Comparison of ENCODE assay signal across 15 cellular contexts in the genomic region with DNA sequence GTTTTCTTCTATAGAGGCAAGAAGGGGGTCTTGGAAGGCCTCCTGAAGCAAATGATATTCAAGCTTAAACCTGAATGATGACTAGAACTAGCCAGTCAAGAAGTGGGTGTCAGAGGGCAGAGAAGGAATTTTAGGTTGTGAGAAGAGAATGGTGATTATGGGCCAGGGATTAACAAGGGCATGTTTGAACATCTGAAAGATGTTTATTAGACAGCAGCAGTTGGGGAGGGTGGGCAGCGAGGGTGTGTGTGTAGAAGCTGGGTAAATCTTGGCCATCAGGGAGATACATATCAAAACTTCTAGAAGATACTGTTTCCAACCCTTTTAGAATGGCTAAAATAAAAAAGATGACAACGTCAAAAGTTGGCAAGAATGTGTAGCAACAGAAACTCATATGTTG. TPM values are rescaled to one million over a fixed set of nuclear protein-coding genes. Genes with fewer than 3 reads are reported as not detected.
DNase-seq lines count a peak whose midpoint lies in the region; ATAC-seq, FAIRE-seq and TF ChIP-seq lines count a peak whose summit lies in the region.
"Had no signal": no experiment of that assay in that cellular context is flagged by ENCODE, and none has a peak within 500 bp of the region (broad histone marks: within the 10 kb centered on the region; RNA-seq: fewer than 3 reads in every experiment).

No MANE protein-coding gene starts in this region.

- H3K4me1 ChIP-seq in ectodermal cell (ENCODE audit: control insufficient read depth, insufficient read depth, low read length), result peaks cover 48% of the 10 kb centered on the region

- H3K36me3 ChIP-seq in ectodermal cell (ENCODE audit: control insufficient read depth, insufficient read depth, low read length), result no peaks in the 10 kb centered on the region
- H3K36me3 ChIP-seq: left lung had no signal

- H3K27me3 Mint-ChIP-seq in nephron progenitor cell (ENCODE audit: low read depth, poor library complexity), result no peaks in the 10 kb centered on the region
- H3K27me3 Mint-ChIP-seq: B cell; naive thymus-derived CD4-positive, alpha-beta T cell; T-helper 17 cell had no signal

- whole genome bisulfite sequencing in ectodermal cell, 2 experiments, result 95 to 100% methylated on average over 2 of the region's 2 CpGs

- FAIRE-seq in H54 (lab: Jason Lieb, UNC) (peak; percentile 6), GM12892 (lab: Jason Lieb, UNC) (no peak)

- TF ChIP-seq POLR2A in H54 (IDR thresholded peaks at IDR 0.05; ENCODE audit: low read depth, low read length) (no peak), GM12892 (IDR thresholded peaks at IDR 0.05; ENCODE audit: low read depth, low read length) (no peak)

- no peaks in the 10 kb centered on the region for H3K27me3 ChIP-seq in ectodermal cell (ENCODE audit: control insufficient read depth, insufficient read depth, low read length, poor library complexity, severe bottlenecking)
- H3K27me3 ChIP-seq: left lung had no signal

- peak overlapping the region; percentile 92 for H3K27ac ChIP-seq in ectodermal cell (ENCODE audit: insufficient read depth, low read depth, low read length, poor library complexity, severe bottlenecking)
- H3K27ac ChIP-seq: left lung had no signal

- DNase-seq in H54 (ENCODE audit: insufficient read length, low spot score) (no peak), NCI-H69 (lab: John Stamatoyannopoulos, UW) (peak; percentile 48), nephron progenitor cell (no peak), NCI-H1694 (lab: John Stamatoyannopoulos, UW) (no peak), GM12892 (ENCODE audit: insufficient read length) (no peak)
- DNase-seq: activated gamma-delta T cell treated with Interleukin-2 at 50 U/mL for 16 hours; left lung; naive thymus-derived CD4-positive, alpha-beta T cell; NCI-H82; stimulated activated CD4-positive, alpha-beta T cell treated with anti-CD3 and anti-CD28 coated beads, Interleukin-15, amount 100 ng/mL, for 24 hours; T-helper 17 cell had no signal

- TF ChIP-seq CTCF in nephron progenitor cell (IDR thresholded peaks at IDR 0.05), result no peak

- peaks cover 26% of the 10 kb centered on the region for H3K36me3 Mint-ChIP-seq in nephron progenitor cell (ENCODE audit: low read depth)

- no peak overlapping the region for H3K4me3 Mint-ChIP-seq in nephron progenitor cell
- H3K4me3 Mint-ChIP-seq: B cell; naive thymus-derived CD4-positive, alpha-beta T cell; T-helper 17 cell had no signal

- ATAC-seq in GM21367 (IDR thresholded peaks at IDR 0.05; ENCODE audit: unreplicated experiment) (no peak), GM18511 (IDR thresholded peaks at IDR 0.05; ENCODE audit: unreplicated experiment) (no peak)
- ATAC-seq: naive thymus-derived CD4-positive, alpha-beta T cell; T-helper 17 cell had no signal

- no peak overlapping the region for H3K4me3 ChIP-seq in ectodermal cell (ENCODE audit: insufficient read depth, low read depth, low read length)
- H3K4me3 ChIP-seq: left lung had no signal

- H3K9me3 ChIP-seq in ectodermal cell (ENCODE audit: control insufficient read depth, low read length), result no peaks in the 10 kb centered on the region
- H3K9me3 ChIP-seq: left lung had no signal

- H3K27ac Mint-ChIP-seq in nephron progenitor cell, result peak overlapping the region; percentile 63
- H3K27ac Mint-ChIP-seq: B cell, T-helper 17 cell had no signal

- peaks cover 40% of the 10 kb centered on the region for H3K4me1 Mint-ChIP-seq in nephron progenitor cell

- no peaks in the 10 kb centered on the region for H3K9me3 Mint-ChIP-seq in nephron progenitor cell

RNA-seq across cellular contexts. Expression of gene MAN2A1, which starts 54.5 kb away (rescaled TPM):
- polyA plus RNA-seq in ectodermal cell (2013, experiment 1 of 4), result 75.7 TPM
- polyA plus RNA-seq in ectodermal cell (2013, experiment 2 of 4), result 78.7 TPM
- polyA plus RNA-seq in ectodermal cell (2013, experiment 3 of 4), result 65.2 TPM
- 70.4 TPM for polyA plus RNA-seq in ectodermal cell (2013, experiment 4 of 4)
- 6.8 TPM for polyA plus RNA-seq in GM12892 (2012; ENCODE audit: missing spikeins)
